In the genomic region with DNA sequence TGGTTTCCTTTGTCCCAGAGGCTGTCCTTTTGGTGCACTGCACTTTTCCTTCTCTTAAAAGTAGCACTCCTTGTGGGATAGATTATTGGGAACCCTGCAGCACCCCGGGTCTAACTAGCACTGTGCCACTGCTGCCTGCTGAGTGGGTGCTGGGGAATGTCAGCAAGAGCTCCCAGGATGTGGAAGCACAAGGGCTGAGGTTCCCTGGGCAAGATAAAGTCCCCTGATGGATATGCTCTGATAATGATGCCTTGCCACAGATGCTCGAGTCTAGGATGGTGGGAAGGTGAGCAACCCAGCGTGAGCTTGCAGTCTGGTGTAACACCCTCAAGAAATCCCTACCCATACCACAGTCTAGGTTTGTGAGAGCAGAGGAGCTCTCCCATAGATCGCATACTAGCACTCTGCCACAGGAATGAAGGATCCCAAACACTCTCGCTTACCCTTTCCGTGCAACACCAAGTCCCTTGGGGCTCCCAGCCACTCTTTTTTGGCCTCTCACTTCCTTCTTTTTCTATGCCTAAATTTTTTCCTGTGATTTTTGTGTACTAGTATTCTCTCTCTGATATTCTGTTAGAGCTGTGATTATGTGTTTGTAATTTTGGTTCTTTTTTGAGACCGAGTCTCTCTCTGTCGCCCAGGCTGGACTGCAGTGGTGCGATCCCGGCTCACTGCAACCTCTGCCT, we compare ENCODE assay signal across 1 cellular context.
TF ChIP-seq lines count a peak whose summit lies in the region.

No MANE protein-coding gene starts in this region.

TF ChIP-seq in K562, 482 proteins besides CTCF, POLR2A, EP300 and RAD21:
- TF ChIP-seq PURB (CRISPR knock-in tag; IDR thresholded peaks at IDR 0.05; ENCODE audit: low read depth) (no peak), ERF (CRISPR knock-in tag; IDR thresholded peaks at IDR 0.05) (no peak), SIRT6 (IDR thresholded peaks at IDR 0.05; ENCODE audit: low read depth, low read length) (no peak), MEF2D (tag; conservative IDR thresholded peaks at IDR 0.05; ENCODE audit: low read depth) (no peak), BRCA1 (IDR thresholded peaks at IDR 0.05) (no peak), BRCA1 (CRISPR knock-in tag; IDR thresholded peaks at IDR 0.05) (no peak), LCOR (CRISPR knock-in tag; IDR thresholded peaks at IDR 0.05) (no peak), POLR2B (IDR thresholded peaks at IDR 0.05; ENCODE audit: low read depth, partially characterized antibody) (no peak), ZNF507 (tag; conservative IDR thresholded peaks at IDR 0.05) (no peak), CHD1 (IDR thresholded peaks at IDR 0.05; ENCODE audit: low read length) (no peak), GATA2 (CRISPR knock-in tag; IDR thresholded peaks at IDR 0.05) (no peak), PRPF4 (IDR thresholded peaks at IDR 0.05; ENCODE audit: insufficient read depth, low read depth, low read length, poor library complexity, severe bottlenecking) (no peak), ZNF174 (CRISPR knock-in tag; IDR thresholded peaks at IDR 0.05) (no peak), JUN (IDR thresholded peaks at IDR 0.05; ENCODE audit: borderline replicate concordance, low read depth, low read length) (no peak), JUN (CRISPR knock-in tag; IDR thresholded peaks at IDR 0.05; ENCODE audit: borderline replicate concordance) (no peak), NR2C2 (CRISPR knock-in tag; IDR thresholded peaks at IDR 0.05) (no peak), NR2C2 (tag; IDR thresholded peaks at IDR 0.05) (no peak), ZBTB7A (IDR thresholded peaks at IDR 0.05; ENCODE audit: borderline replicate concordance, control insufficient read depth, low read depth, low read length) (no peak), EGR1 (conservative IDR thresholded peaks at IDR 0.05) (no peak)
- TF ChIP-seq, protein P1, sequence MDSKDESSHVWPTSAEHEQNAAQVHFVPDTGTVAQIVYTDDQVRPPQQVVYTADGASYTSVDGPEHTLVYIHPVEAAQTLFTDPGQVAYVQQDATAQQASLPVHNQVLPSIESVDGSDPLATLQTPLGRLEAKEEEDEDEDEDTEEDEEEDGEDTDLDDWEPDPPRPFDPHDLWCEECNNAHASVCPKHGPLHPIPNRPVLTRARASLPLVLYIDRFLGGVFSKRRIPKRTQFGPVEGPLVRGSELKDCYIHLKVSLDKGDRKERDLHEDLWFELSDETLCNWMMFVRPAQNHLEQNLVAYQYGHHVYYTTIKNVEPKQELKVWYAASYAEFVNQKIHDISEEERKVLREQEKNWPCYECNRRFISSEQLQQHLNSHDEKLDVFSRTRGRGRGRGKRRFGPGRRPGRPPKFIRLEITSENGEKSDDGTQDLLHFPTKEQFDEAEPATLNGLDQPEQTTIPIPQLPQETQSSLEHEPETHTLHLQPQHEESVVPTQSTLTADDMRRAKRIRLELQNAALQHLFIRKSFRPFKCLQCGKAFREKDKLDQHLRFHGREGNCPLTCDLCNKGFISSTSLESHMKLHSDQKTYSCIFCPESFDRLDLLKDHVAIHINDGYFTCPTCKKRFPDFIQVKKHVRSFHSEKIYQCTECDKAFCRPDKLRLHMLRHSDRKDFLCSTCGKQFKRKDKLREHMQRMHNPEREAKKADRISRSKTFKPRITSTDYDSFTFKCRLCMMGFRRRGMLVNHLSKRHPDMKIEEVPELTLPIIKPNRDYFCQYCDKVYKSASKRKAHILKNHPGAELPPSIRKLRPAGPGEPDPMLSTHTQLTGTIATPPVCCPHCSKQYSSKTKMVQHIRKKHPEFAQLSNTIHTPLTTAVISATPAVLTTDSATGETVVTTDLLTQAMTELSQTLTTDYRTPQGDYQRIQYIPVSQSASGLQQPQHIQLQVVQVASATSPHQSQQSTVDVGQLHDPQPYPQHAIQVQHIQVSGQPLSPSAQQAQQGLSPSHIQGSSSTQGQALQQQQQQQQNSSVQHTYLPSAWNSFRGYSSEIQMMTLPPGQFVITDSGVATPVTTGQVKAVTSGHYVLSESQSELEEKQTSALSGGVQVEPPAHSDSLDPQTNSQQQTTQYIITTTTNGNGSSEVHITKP (IDR thresholded peaks at IDR 0.05; ENCODE audit: partially characterized antibody), result no peak
- TF ChIP-seq, protein P2, sequence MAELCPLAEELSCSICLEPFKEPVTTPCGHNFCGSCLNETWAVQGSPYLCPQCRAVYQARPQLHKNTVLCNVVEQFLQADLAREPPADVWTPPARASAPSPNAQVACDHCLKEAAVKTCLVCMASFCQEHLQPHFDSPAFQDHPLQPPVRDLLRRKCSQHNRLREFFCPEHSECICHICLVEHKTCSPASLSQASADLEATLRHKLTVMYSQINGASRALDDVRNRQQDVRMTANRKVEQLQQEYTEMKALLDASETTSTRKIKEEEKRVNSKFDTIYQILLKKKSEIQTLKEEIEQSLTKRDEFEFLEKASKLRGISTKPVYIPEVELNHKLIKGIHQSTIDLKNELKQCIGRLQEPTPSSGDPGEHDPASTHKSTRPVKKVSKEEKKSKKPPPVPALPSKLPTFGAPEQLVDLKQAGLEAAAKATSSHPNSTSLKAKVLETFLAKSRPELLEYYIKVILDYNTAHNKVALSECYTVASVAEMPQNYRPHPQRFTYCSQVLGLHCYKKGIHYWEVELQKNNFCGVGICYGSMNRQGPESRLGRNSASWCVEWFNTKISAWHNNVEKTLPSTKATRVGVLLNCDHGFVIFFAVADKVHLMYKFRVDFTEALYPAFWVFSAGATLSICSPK (IDR thresholded peaks at IDR 0.05; ENCODE audit: borderline replicate concordance), result no peak
- TF ChIP-seq, protein P3, sequence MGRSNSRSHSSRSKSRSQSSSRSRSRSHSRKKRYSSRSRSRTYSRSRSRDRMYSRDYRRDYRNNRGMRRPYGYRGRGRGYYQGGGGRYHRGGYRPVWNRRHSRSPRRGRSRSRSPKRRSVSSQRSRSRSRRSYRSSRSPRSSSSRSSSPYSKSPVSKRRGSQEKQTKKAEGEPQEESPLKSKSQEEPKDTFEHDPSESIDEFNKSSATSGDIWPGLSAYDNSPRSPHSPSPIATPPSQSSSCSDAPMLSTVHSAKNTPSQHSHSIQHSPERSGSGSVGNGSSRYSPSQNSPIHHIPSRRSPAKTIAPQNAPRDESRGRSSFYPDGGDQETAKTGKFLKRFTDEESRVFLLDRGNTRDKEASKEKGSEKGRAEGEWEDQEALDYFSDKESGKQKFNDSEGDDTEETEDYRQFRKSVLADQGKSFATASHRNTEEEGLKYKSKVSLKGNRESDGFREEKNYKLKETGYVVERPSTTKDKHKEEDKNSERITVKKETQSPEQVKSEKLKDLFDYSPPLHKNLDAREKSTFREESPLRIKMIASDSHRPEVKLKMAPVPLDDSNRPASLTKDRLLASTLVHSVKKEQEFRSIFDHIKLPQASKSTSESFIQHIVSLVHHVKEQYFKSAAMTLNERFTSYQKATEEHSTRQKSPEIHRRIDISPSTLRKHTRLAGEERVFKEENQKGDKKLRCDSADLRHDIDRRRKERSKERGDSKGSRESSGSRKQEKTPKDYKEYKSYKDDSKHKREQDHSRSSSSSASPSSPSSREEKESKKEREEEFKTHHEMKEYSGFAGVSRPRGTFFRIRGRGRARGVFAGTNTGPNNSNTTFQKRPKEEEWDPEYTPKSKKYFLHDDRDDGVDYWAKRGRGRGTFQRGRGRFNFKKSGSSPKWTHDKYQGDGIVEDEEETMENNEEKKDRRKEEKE (IDR thresholded peaks at IDR 0.05; ENCODE audit: borderline replicate concordance in 1 of 2, control insufficient read depth in 1 of 2, low read depth in 2 of 2, low read length in 1 of 2), result no peak
TF ChIP-seq in K562: peak in this region for 0.
